Comparison of ENCODE assay signal across 14 cellular contexts in genomic region chr20:39813190-39813829, GRCh38.
"Had no signal": no experiment of that assay in that cellular context is flagged by ENCODE, and none has a peak within 500 bp of the region (broad histone marks: within the 10 kb centered on the region; RNA-seq: fewer than 3 reads in every experiment).

No MANE protein-coding gene starts in this region.

- DNase-seq: activated CD4-positive, alpha-beta memory T cell treated with anti-CD3 and anti-CD28 coated beads for 36 hours; activated CD4-positive, alpha-beta T cell treated with anti-CD3 and anti-CD28 coated beads for 1 hour; activated naive CD4-positive, alpha-beta T cell; activated T-cell treated with anti-CD3 and anti-CD28 coated beads, Interleukin-2, amount 50 U/mL, for 72 hours; aorta; endodermal cell; hypothalamus; lower lobe of right lung; midbrain; pancreas; retina; stimulated activated CD4-positive, alpha-beta T cell treated with anti-CD3 and anti-CD28 coated beads, Interleukin-4, amount 100 ng/mL, for 4 hours; stomach had no signal

- H3K27me3 Mint-ChIP-seq: activated CD4-positive, alpha-beta memory T cell treated with anti-CD3 and anti-CD28 coated beads for 36 hours had no signal

- H3K36me3 Mint-ChIP-seq: activated CD4-positive, alpha-beta memory T cell treated with anti-CD3 and anti-CD28 coated beads for 36 hours; neural progenitor cell had no signal

- ATAC-seq: activated T-cell treated with anti-CD3 and anti-CD28 coated beads, Interleukin-2, amount 50 U/mL, for 72 hours; lower lobe of right lung; pancreas had no signal

- H3K9me3 Mint-ChIP-seq: activated CD4-positive, alpha-beta memory T cell treated with anti-CD3 and anti-CD28 coated beads for 36 hours; neural progenitor cell had no signal

- H3K4me3 Mint-ChIP-seq: activated CD4-positive, alpha-beta memory T cell treated with anti-CD3 and anti-CD28 coated beads for 36 hours; activated T-cell treated with anti-CD3 and anti-CD28 coated beads, Interleukin-2, amount 50 U/mL, for 72 hours; endodermal cell; neural progenitor cell had no signal

- H3K27ac Mint-ChIP-seq: activated CD4-positive, alpha-beta memory T cell treated with anti-CD3 and anti-CD28 coated beads for 36 hours; activated T-cell treated with anti-CD3 and anti-CD28 coated beads, Interleukin-2, amount 50 U/mL, for 72 hours; endodermal cell; neural progenitor cell had no signal
